In the genomic region with DNA sequence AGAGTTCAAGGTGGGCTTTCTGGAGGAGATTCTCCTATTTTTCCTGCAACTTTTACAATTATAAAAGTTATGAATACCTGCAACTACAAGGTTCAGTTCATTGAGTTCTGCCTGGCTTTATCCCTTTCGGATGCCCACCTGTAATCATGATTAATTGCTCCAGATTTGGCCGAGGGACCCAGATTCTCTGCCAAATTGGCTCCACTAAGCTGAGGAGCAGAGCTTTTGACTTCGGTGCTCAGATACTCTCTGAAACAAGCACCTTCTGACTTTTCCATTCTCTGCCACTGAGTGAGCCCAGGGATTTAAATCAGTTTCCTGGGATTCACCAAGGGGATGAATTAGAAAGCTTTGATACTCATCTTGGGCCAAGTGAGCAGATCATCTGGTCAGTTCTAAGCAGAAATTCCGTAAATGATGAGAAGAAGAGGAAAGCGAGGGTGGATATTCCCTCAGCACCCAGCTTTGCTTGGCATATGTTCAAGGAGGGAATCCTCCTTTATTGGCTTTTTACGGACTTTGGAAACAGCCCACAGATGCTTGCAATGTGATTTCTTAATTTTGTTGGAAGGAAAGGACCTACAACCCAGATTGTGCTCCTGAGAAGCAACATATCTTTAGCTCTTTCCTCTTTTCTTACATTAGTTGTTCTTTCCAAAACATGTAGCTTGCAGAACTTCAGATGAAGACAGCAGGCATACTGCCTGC, we compare ENCODE assay signal across 18 cellular contexts.
"Had no signal": no experiment of that assay in that cellular context is flagged by ENCODE, and none has a peak within 500 bp of the region (broad histone marks: within the 10 kb centered on the region; RNA-seq: fewer than 3 reads in every experiment).

No MANE protein-coding gene starts in this region.

- DNase-seq: activated CD4-positive, alpha-beta T cell treated with anti-CD3 and anti-CD28 coated beads, Interleukin-2, amount 10 ng/mL, durations not matched to agents 7 days and 5 days; activated CD4-positive, CD25-positive, alpha-beta regulatory T cell; activated CD8-positive, alpha-beta T cell treated with anti-CD3 and anti-CD28 coated beads, Interleukin-2, amount 10 ng/mL, durations not matched to agents 7 days and 5 days; activated naive CD4-positive, alpha-beta T cell treated with anti-CD3 and anti-CD28 coated beads for 36 hours; activated T-cell treated with anti-CD3 and anti-CD28 coated beads, Interleukin-2, amount 50 U/mL, for 24 hours; brain microvascular endothelial cell; cortex of kidney; left cardiac atrium; lower lobe of right lung; naive thymus-derived CD8-positive, alpha-beta T cell; pancreas; stimulated activated CD4-positive, alpha-beta T cell treated with anti-CD3 and anti-CD28 coated beads, Interleukin-1b, Interleukin-23, amount 100 ng/mL, for 48 hours; stimulated activated CD8-positive, alpha-beta memory T cell treated with anti-CD3 and anti-CD28 coated beads, Interleukin-4, amount 100 ng/mL, for 48 hours; stimulated activated naive CD4-positive, alpha-beta T cell treated with Interleukin-2 at 50 U/mL for 16 hours; substantia nigra; T1000; tibial artery had no signal

- H3K36me3 ChIP-seq: brain microvascular endothelial cell, lower lobe of right lung, pancreas, tibial artery had no signal

- ATAC-seq: activated CD8-positive, alpha-beta T cell treated with anti-CD3 and anti-CD28 coated beads, Interleukin-2, amount 10 ng/mL, durations not matched to agents 7 days and 5 days; left cardiac atrium; lower lobe of right lung; naive thymus-derived CD8-positive, alpha-beta T cell had no signal

- H3K27me3 ChIP-seq: brain microvascular endothelial cell, hepatocyte, pancreas, tibial artery had no signal

- H3K4me3 ChIP-seq: hepatocyte, lower lobe of right lung, pancreas, tibial artery had no signal

- H3K27ac ChIP-seq: brain microvascular endothelial cell, hepatocyte, lower lobe of right lung, pancreas, tibial artery had no signal
